1 cellular context compared by ENCODE assay signal in the genomic region with DNA sequence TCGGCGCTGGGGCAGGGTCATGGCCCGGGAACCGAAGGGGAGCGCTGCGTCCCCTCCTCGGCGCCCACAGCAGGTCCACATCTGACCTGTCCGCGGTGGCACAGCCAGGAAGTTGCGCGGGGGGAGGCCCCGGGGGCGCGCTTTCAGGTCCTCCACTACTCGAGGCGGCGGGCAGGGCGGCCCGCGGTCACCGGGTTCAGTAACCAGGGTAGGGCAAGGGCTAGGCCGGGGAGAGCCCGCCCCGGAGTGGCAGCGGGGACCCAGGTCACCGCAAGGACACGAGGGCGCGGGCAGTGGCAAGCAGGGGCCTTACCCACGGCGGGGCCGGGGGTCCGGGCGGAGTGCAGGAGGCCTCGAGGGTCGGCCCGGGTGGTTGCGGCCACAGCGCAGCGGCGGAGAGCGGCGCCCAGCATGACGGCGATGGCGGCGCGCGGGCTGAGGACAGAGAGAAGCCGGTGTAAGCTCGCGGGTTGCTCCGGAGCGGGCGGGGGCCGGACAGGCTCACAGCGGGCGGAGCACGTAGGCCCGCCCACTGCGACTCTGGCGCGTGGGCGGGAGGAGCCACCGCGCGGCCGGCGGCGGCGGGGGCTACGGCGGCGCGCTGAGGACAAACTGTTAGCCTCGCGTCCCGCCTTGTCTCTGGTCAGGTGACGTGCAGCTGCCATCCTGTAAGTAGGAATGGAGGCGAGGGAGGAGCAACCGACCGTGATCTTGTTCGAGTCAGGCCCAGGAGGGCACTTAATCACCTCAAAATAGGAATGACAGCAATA.
TF ChIP-seq lines count a peak whose summit lies in the region.

COX5A (minus strand) TSS at position 472 of the 770 bp plus-strand sequence; CDS start at position 413, 59 bp downstream.

TF ChIP-seq in GM12878, 131 proteins besides CTCF, POLR2A, EP300 and RAD21 (continued from another document and continues in another):
- TF ChIP-seq CEBPB (IDR thresholded peaks at IDR 0.05; ENCODE audit: borderline replicate concordance in 1 of 2, low read depth in 2 of 2, low read length in 2 of 2) (no peak), SMAD5 (IDR thresholded peaks at IDR 0.05; ENCODE audit: low read depth) (peak; percentile 62; the same call in 1 of the 2 replicates), MXI1 (IDR thresholded peaks at IDR 0.05; ENCODE audit: low read depth, low read length) (peak; percentile 79), SRF (IDR thresholded peaks at IDR 0.05; ENCODE audit: low read depth in 2 of 2, low read length in 2 of 2) (no peak), MEF2A (IDR thresholded peaks at IDR 0.05; ENCODE audit: insufficient read depth, low read depth, low read length) (no peak), IKZF2 (IDR thresholded peaks at IDR 0.05) (no peak), SP1 (IDR thresholded peaks at IDR 0.05; ENCODE audit: low read depth, low read length) (peak; percentile 66), EZH2 (IDR thresholded peaks at IDR 0.05; ENCODE audit: borderline replicate concordance, control insufficient read depth, low read depth, low read length) (no peak), RFX5 (IDR thresholded peaks at IDR 0.05; ENCODE audit: low read depth, low read length) (peak; percentile 21; the same call in 1 of the 2 replicates), SIN3A (IDR thresholded peaks at IDR 0.05; ENCODE audit: low read depth, low read length) (no peak; the same call in none of the 2 replicates), ZNF207 (IDR thresholded peaks at IDR 0.05; ENCODE audit: borderline replicate concordance) (peak; percentile 81), RELA (IDR thresholded peaks at IDR 0.05; ENCODE audit: borderline replicate concordance, partially characterized antibody) (no peak), ZNF24 (IDR thresholded peaks at IDR 0.05) (0 out of 2 replicates have a peak, but pooled peaks have one; percentile 16), BCL3 (IDR thresholded peaks at IDR 0.05; ENCODE audit: borderline replicate concordance, insufficient read depth, low read depth, low read length, poor library complexity, severe bottlenecking) (peak; percentile 26), ZZZ3 (IDR thresholded peaks at IDR 0.05; ENCODE audit: control insufficient read depth, insufficient read length, low read depth) (no peak), RB1 (IDR thresholded peaks at IDR 0.05; ENCODE audit: borderline replicate concordance) (peak; percentile 86; the same call in 1 of the 2 replicates), POU2F2 (IDR thresholded peaks at IDR 0.05; ENCODE audit: borderline replicate concordance, low read depth, low read length) (peak; percentile 14; the same call in 1 of the 3 replicates), MTA2 (IDR thresholded peaks at IDR 0.05; ENCODE audit: low read depth) (no peak), SREBF1 (IDR thresholded peaks at IDR 0.05; ENCODE audit: low read length) (no peak), CREB1 (IDR thresholded peaks at IDR 0.05; ENCODE audit: low read depth) (peak; percentile 74), ESRRA (IDR thresholded peaks at IDR 0.05; ENCODE audit: low read length) (no peak), MYB (IDR thresholded peaks at IDR 0.05; ENCODE audit: borderline replicate concordance, low read depth, low read length) (no peak), MYC (IDR thresholded peaks at IDR 0.05; ENCODE audit: insufficient read depth, insufficient read length, insufficient replicate concordance, low read length, severe bottlenecking) (no peak), POLR2AphosphoS2 (IDR thresholded peaks at IDR 0.05; ENCODE audit: low read depth, low read length) (peak; percentile 48; the same call in 1 of the 2 replicates), NFIC (IDR thresholded peaks at IDR 0.05; ENCODE audit: low read depth, low read length) (no peak), LARP7 (IDR thresholded peaks at IDR 0.05) (peak; percentile 93), SMC3 (IDR thresholded peaks at IDR 0.05; ENCODE audit: borderline replicate concordance, low read length) (no peak), SPI1 (IDR thresholded peaks at IDR 0.05; ENCODE audit: borderline replicate concordance, insufficient read depth, low read depth, low read length) (no peak), HSF1 (IDR thresholded peaks at IDR 0.05; ENCODE audit: low read depth, low read length) (no peak), ZNF384 (IDR thresholded peaks at IDR 0.05; ENCODE audit: borderline replicate concordance, low read depth, low read length) (no peak), GABPA (IDR thresholded peaks at IDR 0.05; ENCODE audit: low read depth) (no peak), PML (IDR thresholded peaks at IDR 0.05; ENCODE audit: low read length) (peak; percentile 72; the same call in 1 of the 2 replicates), PAX8 (IDR thresholded peaks at IDR 0.05) (no peak), YY1 (IDR thresholded peaks at IDR 0.05; ENCODE audit: low read depth, low read length) (peak; percentile 84), ZNF622 (IDR thresholded peaks at IDR 0.05) (no peak), TARDBP (IDR thresholded peaks at IDR 0.05; ENCODE audit: borderline replicate concordance) (0 out of 2 replicates have a peak, but pooled peaks have one; percentile 20), NR2C1 (IDR thresholded peaks at IDR 0.05) (no peak; the same call in 1 of the 2 replicates), E2F8 (IDR thresholded peaks at IDR 0.05; ENCODE audit: low read depth, partially characterized antibody) (no peak), FOXM1 (IDR thresholded peaks at IDR 0.05; ENCODE audit: low read depth, low read length) (no peak), NFXL1 (IDR thresholded peaks at IDR 0.05; ENCODE audit: borderline replicate concordance) (no peak), CREM (IDR thresholded peaks at IDR 0.05; ENCODE audit: low read depth) (peak; percentile 80)
- TF ChIP-seq, protein P1, sequence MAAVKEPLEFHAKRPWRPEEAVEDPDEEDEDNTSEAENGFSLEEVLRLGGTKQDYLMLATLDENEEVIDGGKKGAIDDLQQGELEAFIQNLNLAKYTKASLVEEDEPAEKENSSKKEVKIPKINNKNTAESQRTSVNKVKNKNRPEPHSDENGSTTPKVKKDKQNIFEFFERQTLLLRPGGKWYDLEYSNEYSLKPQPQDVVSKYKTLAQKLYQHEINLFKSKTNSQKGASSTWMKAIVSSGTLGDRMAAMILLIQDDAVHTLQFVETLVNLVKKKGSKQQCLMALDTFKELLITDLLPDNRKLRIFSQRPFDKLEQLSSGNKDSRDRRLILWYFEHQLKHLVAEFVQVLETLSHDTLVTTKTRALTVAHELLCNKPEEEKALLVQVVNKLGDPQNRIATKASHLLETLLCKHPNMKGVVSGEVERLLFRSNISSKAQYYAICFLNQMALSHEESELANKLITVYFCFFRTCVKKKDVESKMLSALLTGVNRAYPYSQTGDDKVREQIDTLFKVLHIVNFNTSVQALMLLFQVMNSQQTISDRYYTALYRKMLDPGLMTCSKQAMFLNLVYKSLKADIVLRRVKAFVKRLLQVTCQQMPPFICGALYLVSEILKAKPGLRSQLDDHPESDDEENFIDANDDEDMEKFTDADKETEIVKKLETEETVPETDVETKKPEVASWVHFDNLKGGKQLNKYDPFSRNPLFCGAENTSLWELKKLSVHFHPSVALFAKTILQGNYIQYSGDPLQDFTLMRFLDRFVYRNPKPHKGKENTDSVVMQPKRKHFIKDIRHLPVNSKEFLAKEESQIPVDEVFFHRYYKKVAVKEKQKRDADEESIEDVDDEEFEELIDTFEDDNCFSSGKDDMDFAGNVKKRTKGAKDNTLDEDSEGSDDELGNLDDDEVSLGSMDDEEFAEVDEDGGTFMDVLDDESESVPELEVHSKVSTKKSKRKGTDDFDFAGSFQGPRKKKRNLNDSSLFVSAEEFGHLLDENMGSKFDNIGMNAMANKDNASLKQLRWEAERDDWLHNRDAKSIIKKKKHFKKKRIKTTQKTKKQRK (IDR thresholded peaks at IDR 0.05; ENCODE audit: low read depth, low read length): no peak
- TF ChIP-seq, protein P2, sequence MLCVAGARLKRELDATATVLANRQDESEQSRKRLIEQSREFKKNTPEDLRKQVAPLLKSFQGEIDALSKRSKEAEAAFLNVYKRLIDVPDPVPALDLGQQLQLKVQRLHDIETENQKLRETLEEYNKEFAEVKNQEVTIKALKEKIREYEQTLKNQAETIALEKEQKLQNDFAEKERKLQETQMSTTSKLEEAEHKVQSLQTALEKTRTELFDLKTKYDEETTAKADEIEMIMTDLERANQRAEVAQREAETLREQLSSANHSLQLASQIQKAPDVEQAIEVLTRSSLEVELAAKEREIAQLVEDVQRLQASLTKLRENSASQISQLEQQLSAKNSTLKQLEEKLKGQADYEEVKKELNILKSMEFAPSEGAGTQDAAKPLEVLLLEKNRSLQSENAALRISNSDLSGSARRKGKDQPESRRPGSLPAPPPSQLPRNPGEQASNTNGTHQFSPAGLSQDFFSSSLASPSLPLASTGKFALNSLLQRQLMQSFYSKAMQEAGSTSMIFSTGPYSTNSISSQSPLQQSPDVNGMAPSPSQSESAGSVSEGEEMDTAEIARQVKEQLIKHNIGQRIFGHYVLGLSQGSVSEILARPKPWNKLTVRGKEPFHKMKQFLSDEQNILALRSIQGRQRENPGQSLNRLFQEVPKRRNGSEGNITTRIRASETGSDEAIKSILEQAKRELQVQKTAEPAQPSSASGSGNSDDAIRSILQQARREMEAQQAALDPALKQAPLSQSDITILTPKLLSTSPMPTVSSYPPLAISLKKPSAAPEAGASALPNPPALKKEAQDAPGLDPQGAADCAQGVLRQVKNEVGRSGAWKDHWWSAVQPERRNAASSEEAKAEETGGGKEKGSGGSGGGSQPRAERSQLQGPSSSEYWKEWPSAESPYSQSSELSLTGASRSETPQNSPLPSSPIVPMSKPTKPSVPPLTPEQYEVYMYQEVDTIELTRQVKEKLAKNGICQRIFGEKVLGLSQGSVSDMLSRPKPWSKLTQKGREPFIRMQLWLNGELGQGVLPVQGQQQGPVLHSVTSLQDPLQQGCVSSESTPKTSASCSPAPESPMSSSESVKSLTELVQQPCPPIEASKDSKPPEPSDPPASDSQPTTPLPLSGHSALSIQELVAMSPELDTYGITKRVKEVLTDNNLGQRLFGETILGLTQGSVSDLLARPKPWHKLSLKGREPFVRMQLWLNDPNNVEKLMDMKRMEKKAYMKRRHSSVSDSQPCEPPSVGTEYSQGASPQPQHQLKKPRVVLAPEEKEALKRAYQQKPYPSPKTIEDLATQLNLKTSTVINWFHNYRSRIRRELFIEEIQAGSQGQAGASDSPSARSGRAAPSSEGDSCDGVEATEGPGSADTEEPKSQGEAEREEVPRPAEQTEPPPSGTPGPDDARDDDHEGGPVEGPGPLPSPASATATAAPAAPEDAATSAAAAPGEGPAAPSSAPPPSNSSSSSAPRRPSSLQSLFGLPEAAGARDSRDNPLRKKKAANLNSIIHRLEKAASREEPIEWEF (IDR thresholded peaks at IDR 0.05; ENCODE audit: insufficient replicate concordance, low read depth, low read length): no peak
- TF ChIP-seq, protein P3, sequence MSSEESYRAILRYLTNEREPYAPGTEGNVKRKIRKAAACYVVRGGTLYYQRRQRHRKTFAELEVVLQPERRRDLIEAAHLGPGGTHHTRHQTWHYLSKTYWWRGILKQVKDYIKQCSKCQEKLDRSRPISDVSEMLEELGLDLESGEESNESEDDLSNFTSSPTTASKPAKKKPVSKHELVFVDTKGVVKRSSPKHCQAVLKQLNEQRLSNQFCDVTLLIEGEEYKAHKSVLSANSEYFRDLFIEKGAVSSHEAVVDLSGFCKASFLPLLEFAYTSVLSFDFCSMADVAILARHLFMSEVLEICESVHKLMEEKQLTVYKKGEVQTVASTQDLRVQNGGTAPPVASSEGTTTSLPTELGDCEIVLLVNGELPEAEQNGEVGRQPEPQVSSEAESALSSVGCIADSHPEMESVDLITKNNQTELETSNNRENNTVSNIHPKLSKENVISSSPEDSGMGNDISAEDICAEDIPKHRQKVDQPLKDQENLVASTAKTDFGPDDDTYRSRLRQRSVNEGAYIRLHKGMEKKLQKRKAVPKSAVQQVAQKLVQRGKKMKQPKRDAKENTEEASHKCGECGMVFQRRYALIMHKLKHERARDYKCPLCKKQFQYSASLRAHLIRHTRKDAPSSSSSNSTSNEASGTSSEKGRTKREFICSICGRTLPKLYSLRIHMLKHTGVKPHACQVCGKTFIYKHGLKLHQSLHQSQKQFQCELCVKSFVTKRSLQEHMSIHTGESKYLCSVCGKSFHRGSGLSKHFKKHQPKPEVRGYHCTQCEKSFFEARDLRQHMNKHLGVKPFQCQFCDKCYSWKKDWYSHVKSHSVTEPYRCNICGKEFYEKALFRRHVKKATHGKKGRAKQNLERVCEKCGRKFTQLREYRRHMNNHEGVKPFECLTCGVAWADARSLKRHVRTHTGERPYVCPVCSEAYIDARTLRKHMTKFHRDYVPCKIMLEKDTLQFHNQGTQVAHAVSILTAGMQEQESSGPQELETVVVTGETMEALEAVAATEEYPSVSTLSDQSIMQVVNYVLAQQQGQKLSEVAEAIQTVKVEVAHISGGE (CRISPR knock-in tag; IDR thresholded peaks at IDR 0.05): no peak
